ENCODE assay signal across 13 cellular contexts in genomic region chr7:155405399-155406318, GRCh38. TPM values are rescaled to one million over a fixed set of nuclear protein-coding genes. Genes with fewer than 3 reads are reported as not detected.
A peak's percentile ranks its signal among the peaks of the same experiment; 100 is the strongest.
DNase-seq lines count a peak whose midpoint lies in the region; ATAC-seq and TF ChIP-seq lines count a peak whose summit lies in the region.
"Had no signal": no experiment of that assay in that cellular context is flagged by ENCODE, and none has a peak within 500 bp of the region (broad histone marks: within the 10 kb centered on the region; RNA-seq: fewer than 3 reads in every experiment).

No MANE protein-coding gene starts in this region.

- H3K4me3 Mint-ChIP-seq in effector memory CD8-positive, alpha-beta T cell, result peak overlapping the region; percentile 55 to 71

- H3K27me3 ChIP-seq in neuronal stem cell (ENCODE audit: control insufficient read depth in 3 of 3, insufficient read depth in 3 of 3, low read depth in 1 of 3, low read length in 3 of 3), result peaks cover 0 to 70% (median 5%) of the 10 kb centered on the region in 3 experiments
- H3K27me3 ChIP-seq in MG63, result no peaks in the 10 kb centered on the region

- peaks cover 4 to 10% of the 10 kb centered on the region in 2 donors for H3K9me3 ChIP-seq in neuronal stem cell (replicated peaks in 1 of 2; ENCODE audit: control insufficient read depth in 2 of 2, insufficient read depth in 1 of 2, low read depth in 1 of 2, low read length in 2 of 2)
- no peaks in the 10 kb centered on the region for H3K9me3 ChIP-seq in MG63
- H3K9me3 ChIP-seq: right atrium auricular region had no signal

- H2BK5ac ChIP-seq in neuronal stem cell (ENCODE audit: low read length), result no peak overlapping the region

- no peak overlapping the region for H2BK15ac ChIP-seq in neuronal stem cell (ENCODE audit: low read length)

- H3K4me3 ChIP-seq in NB4 (ENCODE audit: low read depth, low read length), result no peak overlapping the region
- H3K4me3 ChIP-seq in neuronal stem cell (ENCODE audit: low read length in 2 of 2), result no peak overlapping the region
- no peak overlapping the region for H3K4me3 ChIP-seq in MG63
- H3K4me3 ChIP-seq: right atrium auricular region had no signal

- H3K9ac ChIP-seq in neuronal stem cell (ENCODE audit: low read depth, low read length, poor library complexity), result no peak overlapping the region

- H3K4me1 Mint-ChIP-seq in effector memory CD8-positive, alpha-beta T cell (ENCODE audit: low read depth in 2 of 2), result peaks cover 12 to 20% of the 10 kb centered on the region in 2 donors

- H3K9me3 Mint-ChIP-seq in effector memory CD8-positive, alpha-beta T cell, result no peaks in the 10 kb centered on the region

- H2AK5ac ChIP-seq in neuronal stem cell (ENCODE audit: low read depth, low read length), result no peak overlapping the region

- no peak for TF ChIP-seq POLR2A in NB4 (IDR thresholded peaks at IDR 0.05; ENCODE audit: extremely low read depth, insufficient read length)

- peaks cover 9 to 14% of the 10 kb centered on the region in 2 donors for H3K4me1 ChIP-seq in neuronal stem cell (ENCODE audit: control insufficient read depth in 2 of 2, insufficient read depth in 1 of 2, low read depth in 1 of 2, low read length in 2 of 2)
- H3K4me1 ChIP-seq: right atrium auricular region had no signal

- peak overlapping the region; percentile 56 to 90 for H3K27ac Mint-ChIP-seq in effector memory CD8-positive, alpha-beta T cell

- WGBS in neuronal stem cell (ENCODE audit: extremely low coverage in 2 of 2, insufficient read length in 2 of 2, insufficient replicate concordance in 1 of 2), 2 donors, result no CpG with 5 or more reads among the region's 31 CpGs

- peaks cover 24 to 76% of the 10 kb centered on the region in 2 donors for H3K27me3 Mint-ChIP-seq in effector memory CD8-positive, alpha-beta T cell

- H3K79me1 ChIP-seq in neuronal stem cell (ENCODE audit: low read depth, low read length), result no peaks in the 10 kb centered on the region

- H3K27ac ChIP-seq in neuronal stem cell (replicated peaks; ENCODE audit: low read length), result no peak overlapping the region
- H3K27ac ChIP-seq: HL-60, right atrium auricular region had no signal

- no peak overlapping the region for H2BK12ac ChIP-seq in neuronal stem cell (ENCODE audit: low read length)

- H3K23ac ChIP-seq in neuronal stem cell (ENCODE audit: low read depth, low read length, poor library complexity), result no peak overlapping the region

- no peak overlapping the region for H3K4ac ChIP-seq in neuronal stem cell (ENCODE audit: low read length)

- no peak overlapping the region for H3K4me2 ChIP-seq in neuronal stem cell (ENCODE audit: insufficient read depth, low read length, poor library complexity, severe bottlenecking)

- TF ChIP-seq CTCF in NB4 (IDR thresholded peaks at IDR 0.05; ENCODE audit: low read depth, low read length), result peak; percentile 9

- peaks cover 6% of the 10 kb centered on the region for H3K36me3 Mint-ChIP-seq in effector memory CD8-positive, alpha-beta T cell (ENCODE audit: insufficient read depth)

- peak; percentile 30 for DNase-seq in DMS53 (lab: John Stamatoyannopoulos, UW)
- DNase-seq in DMS53 treated with DMSO at 0.1 percent for 48 hours (lab: John Stamatoyannopoulos, UW; ENCODE audit: unreplicated experiment), result no peak
- peak; percentile 45 for DNase-seq in NB4 (ENCODE audit: low read depth)
- DNase-seq in effector memory CD8-positive, alpha-beta T cell, result peak in 1 of 3 experiments; percentile 7
- DNase-seq in neuronal stem cell (ENCODE audit: low spot score), result no peak
- no peak for DNase-seq in SKM-1 treated with dmso at 0.1 percent for 144 hours (lab: John Stamatoyannopoulos, UW; ENCODE audit: unreplicated experiment)
- DNase-seq in MG63, result no peak
- DNase-seq: kidney, NCI-H446 treated with DMSO at 0.1 percent for 48 hours had no signal

- H3K18ac ChIP-seq in neuronal stem cell (ENCODE audit: low read length), result no peak overlapping the region

- no peak overlapping the region for H2BK120ac ChIP-seq in neuronal stem cell (ENCODE audit: low read depth, low read length)

- no peak overlapping the region for H3K14ac ChIP-seq in neuronal stem cell (ENCODE audit: low read length)

- H4K91ac ChIP-seq in neuronal stem cell (ENCODE audit: low read depth, low read length, poor library complexity), result no peak overlapping the region

- peak; percentile 79 for ATAC-seq in effector memory CD8-positive, alpha-beta T cell (replicated peaks)
- no peak for ATAC-seq in GM21825 (IDR thresholded peaks at IDR 0.05; ENCODE audit: unreplicated experiment)

- H3K36me3 ChIP-seq in neuronal stem cell (replicated peaks in 1 of 2; ENCODE audit: control insufficient read depth in 2 of 2, insufficient read depth in 2 of 2, low read length in 2 of 2) (no peaks in the 10 kb centered on the region), MG63 (no peaks in the 10 kb centered on the region)
- H3K36me3 ChIP-seq: right atrium auricular region had no signal

- H2AFZ ChIP-seq in neuronal stem cell (ENCODE audit: low read length), result peak overlapping the region; percentile 62

- H4K8ac ChIP-seq in neuronal stem cell (ENCODE audit: low read depth, low read length), result no peak overlapping the region

RNA-seq across cellular contexts. Expression of gene EN2, which starts 52.3 kb away (rescaled TPM):
- polyA plus RNA-seq in neuronal stem cell (2013, experiment 1 of 2), result not detected
- polyA plus RNA-seq in neuronal stem cell (2013, experiment 2 of 2), result not detected
- total RNA-seq in MG63 (2014; rRNA removed; shearing (Covaris generic); ENCODE audit: low replicate concordance), result 1.6 and 1.7 TPM in 2 replicates
- total RNA-seq: endothelial cell of umbilical vein, right atrium auricular region had no signal
- polyA plus RNA-seq: endothelial cell of umbilical vein had no signal

Comparison
In these comparisons a context has a peak if more than half of its experiments do, and no peak if none do; other contexts are left out.
1. DNase-seq: peak in DMS53 (single experiment) and NB4 (single experiment); none in DMS53 treated with DMSO at 0.1 percent for 48 hours (single experiment), neuronal stem cell (single experiment), SKM-1 treated with dmso at 0.1 percent for 144 hours (single experiment) and MG63 (single experiment).